Comparison of ENCODE assay signal across 25 cellular contexts in genomic region chr17:50339381-50339780, GRCh38.
"Had no signal": no experiment of that assay in that cellular context is flagged by ENCODE, and none has a peak within 500 bp of the region (broad histone marks: within the 10 kb centered on the region; RNA-seq: fewer than 3 reads in every experiment).

No MANE protein-coding gene starts in this region.

- DNase-seq: dermis blood vessel endothelial cell; effector CD8-positive, alpha-beta T cell; effector memory CD8-positive, alpha-beta T cell; endodermal cell; erythroblast; esophagus squamous epithelium; foreskin fibroblast; foreskin melanocyte; gastrocnemius medialis; glutamatergic neuron; head of caudate nucleus; heart right ventricle; hippocampal formation; left cardiac atrium; left lung; left ventricle myocardium superior; lower lobe of right lung; mesenchymal stem cell; midbrain had no signal

- H3K4me3 ChIP-seq: coronary artery, esophagus squamous epithelium, gastrocnemius medialis, heart right ventricle, left lung, lower lobe of right lung had no signal

- FAIRE-seq: colon, islet of Langerhans, keratinocyte had no signal

- H3K27me3 ChIP-seq: esophagus squamous epithelium, gastrocnemius medialis had no signal

- ATAC-seq: effector memory CD8-positive, alpha-beta T cell; esophagus mucosa; gastrocnemius medialis; heart right ventricle; left lung; left ventricle myocardium superior; lower lobe of right lung had no signal

- H3K4me1 ChIP-seq: esophagus squamous epithelium, gastrocnemius medialis, heart right ventricle, left lung, lower lobe of right lung had no signal

- H3K27ac ChIP-seq: coronary artery, epithelial cell of prostate, esophagus squamous epithelium, gastrocnemius medialis, heart right ventricle, left lung, lower lobe of right lung had no signal

- H3K36me3 ChIP-seq: esophagus squamous epithelium, gastrocnemius medialis, heart right ventricle, left lung, lower lobe of right lung had no signal

- H3K9me3 ChIP-seq: esophagus squamous epithelium, gastrocnemius medialis, lower lobe of right lung had no signal
